In genomic region chr13:48505597-48506091, GRCh38 we compare ENCODE assay signal across 8 cellular contexts. TPM values are rescaled to one million over a fixed set of nuclear protein-coding genes. Genes with fewer than 3 reads are reported as not detected.
A peak's percentile ranks its signal among the peaks of the same experiment; 100 is the strongest.
DNase-seq lines count a peak whose midpoint lies in the region; ATAC-seq and TF ChIP-seq lines count a peak whose summit lies in the region.

No MANE protein-coding gene starts in this region.

- peak overlapping the region; percentile 17 for H3K4me3 ChIP-seq in OCI-LY1 (ENCODE audit: low read depth, low read length, poor library complexity, severe bottlenecking)
- H3K4me3 ChIP-seq in adrenal gland, result no peak overlapping the region

- peak overlapping the region; percentile 21; the same call in 1 of the 2 replicates for H3K9ac ChIP-seq in OCI-LY1 (ENCODE audit: low read length)

- no peaks in the 10 kb centered on the region for H3K27me3 ChIP-seq in OCI-LY1 (ENCODE audit: insufficient read depth, low read length)
- no peaks in the 10 kb centered on the region for H3K27me3 ChIP-seq in adrenal gland

- H3K9me3 ChIP-seq in OCI-LY1 (ENCODE audit: low read length) (no peaks in the 10 kb centered on the region), adrenal gland (replicated peaks in 1 of 3) (no peaks in the 10 kb centered on the region)

- H2AFZ ChIP-seq in OCI-LY1 (ENCODE audit: low read length), result no peak overlapping the region

- no peaks in the 10 kb centered on the region for H3K9me2 ChIP-seq in OCI-LY1 (ENCODE audit: low read depth, low read length)

- 64 to 90% (median 78%) methylated on average over 11 of the region's 11 CpGs for WGBS in adrenal gland, 4 donors

- H3K79me2 ChIP-seq in OCI-LY1 (ENCODE audit: insufficient read depth, low read length), result no peaks in the 10 kb centered on the region

- H3K27ac ChIP-seq in OCI-LY1 (ENCODE audit: low read depth, low read length, poor library complexity, severe bottlenecking) (peak overlapping the region; percentile 52), adrenal gland (peak overlapping the region in 3 of 5 donors; percentile 10 to 85 (median 73))

- DNase-seq in adrenal gland (peak in 3 of 7 donors; percentile 27 to 56 (median 52)), mucosa of gallbladder (ENCODE audit: low spot score) (peak; percentile 60), NCI-H526 treated with DMSO at 0.1 percent for 48 hours (lab: John Stamatoyannopoulos, UW) (no peak), NCI-H187 treated with DMSO at 0.1 percent for 48 hours (lab: John Stamatoyannopoulos, UW) (no peak), NCI-H1694 (lab: John Stamatoyannopoulos, UW) (no peak)

- H3F3A ChIP-seq in OCI-LY1 (ENCODE audit: insufficient read depth, low read length), result no peaks in the 10 kb centered on the region

- peaks cover 40% of the 10 kb centered on the region for H3K4me1 ChIP-seq in OCI-LY1 (ENCODE audit: insufficient read depth, low read length, severe bottlenecking)
- peaks cover 0 to 14% of the 10 kb centered on the region in 2 donors for H3K4me1 ChIP-seq in adrenal gland (replicated peaks in 1 of 2)

- peak overlapping the region; percentile 51; the same call in 1 of the 2 replicates for H3K4me2 ChIP-seq in OCI-LY1 (ENCODE audit: low read length)

- H3K36me3 ChIP-seq in OCI-LY1 (ENCODE audit: insufficient read depth, low read length) (no peaks in the 10 kb centered on the region), adrenal gland (replicated peaks in 1 of 2) (no peaks in the 10 kb centered on the region)

- no peak for TF ChIP-seq CTCF in OCI-LY1 (IDR thresholded peaks at IDR 0.05; ENCODE audit: low read length)
- no peak for TF ChIP-seq CTCF in adrenal gland (IDR thresholded peaks at IDR 0.05)

- intact Hi-C loops in adrenal gland (cut with DNase I), result no loop called here

- no peak for TF ChIP-seq POLR2A in adrenal gland (IDR thresholded peaks at IDR 0.05)

- ATAC-seq in GM18868 (IDR thresholded peaks at IDR 0.05; ENCODE audit: unreplicated experiment) (peak; percentile 80), HG02798 (IDR thresholded peaks at IDR 0.05; ENCODE audit: poor library complexity, unreplicated experiment) (peak; percentile 74)

- no peaks in the 10 kb centered on the region for H4K20me1 ChIP-seq in OCI-LY1 (ENCODE audit: insufficient read depth, low read length)

RNA-seq across cellular contexts. Expression of gene RCBTB2, which starts 27.2 kb away (rescaled TPM):
- total RNA-seq in adrenal gland, result 10 to 100 TPM in 6 of 8 donors, 1 to 10 TPM in 2; 9.8 to 29.0 (median 15.2) TPM
- polyA plus RNA-seq in adrenal gland, result 10 to 100 TPM; 14.0 to 36.4 (median 20.0) TPM
- 18.3 TPM for total RNA-seq in mucosa of gallbladder
